ENCODE assay signal across 10 cellular contexts in genomic region chr9:127121628-127122175, GRCh38. TPM values are rescaled to one million over a fixed set of nuclear protein-coding genes. Genes with fewer than 3 reads are reported as not detected.
DNase-seq lines count a peak whose midpoint lies in the region; TF ChIP-seq lines count a peak whose summit lies in the region.
"Had no signal": no experiment of that assay in that cellular context is flagged by ENCODE, and none has a peak within 500 bp of the region (broad histone marks: within the 10 kb centered on the region; RNA-seq: fewer than 3 reads in every experiment).

No MANE protein-coding gene starts in this region.

- H3K4me1 ChIP-seq in adipocyte (ENCODE audit: control insufficient read depth, insufficient read depth, low read length) (peaks cover 50% of the 10 kb centered on the region), right atrium auricular region (peaks cover 0 to 68% of the 10 kb centered on the region in 2 donors)

- H3K36me3 ChIP-seq in adipocyte (ENCODE audit: control insufficient read depth, insufficient read depth, low read length, severe bottlenecking) (peaks cover 18% of the 10 kb centered on the region), right atrium auricular region (peaks cover 6% of the 10 kb centered on the region)

- TF ChIP-seq CTCF in right atrium auricular region (IDR thresholded peaks at IDR 0.05) (no peak), retinal pigment epithelial cell (conservative IDR thresholded peaks at IDR 0.05; ENCODE audit: low read depth, low read length) (no peak)

- peaks cover 7% of the 10 kb centered on the region for H3K4me1 Mint-ChIP-seq in activated T-helper 1 cell treated with anti-CD3 and anti-CD28 coated beads, Interleukin-12 subunit alpha, Interleukin-12 subunit beta, Interleukin-2, Interleukin-4 antibody, amounts not matched to agents 30 ng/mL and 10 ng/mL and 1 ng/mL, durations not matched to agents 14 hours and 24 hours and 36 hours (ENCODE audit: low read depth)

- H3K27ac ChIP-seq in right atrium auricular region: peak overlapping the region; percentile 95 to 96

- H3K27ac Mint-ChIP-seq in activated T-helper 1 cell treated with anti-CD3 and anti-CD28 coated beads, Interleukin-12 subunit alpha, Interleukin-12 subunit beta, Interleukin-2, Interleukin-4 antibody, amounts not matched to agents 30 ng/mL and 10 ng/mL and 1 ng/mL, durations not matched to agents 14 hours and 24 hours and 36 hours: no peak overlapping the region

- DNase-seq in Daoy (ENCODE audit: low read depth) (peak; percentile 53), adipocyte (ENCODE audit: low read depth) (peak; percentile 61), right atrium auricular region (ENCODE audit: low spot score) (no peak), retinal pigment epithelial cell (ENCODE audit: low read depth) (no peak), NCI-H1930 (lab: John Stamatoyannopoulos, UW) (no peak), GDM1 (lab: John Stamatoyannopoulos, UW) (no peak)
- DNase-seq in activated T-helper 1 cell treated with anti-CD3 and anti-CD28 coated beads, Interleukin-12 subunit alpha, Interleukin-12 subunit beta, Interleukin-2, Interleukin-4 antibody, amounts not matched to agents 30 ng/mL and 10 ng/mL and 1 ng/mL, durations not matched to agents 14 hours and 24 hours and 36 hours (ENCODE audit: low spot score): no peak
- no peak for DNase-seq in stimulated activated naive CD4-positive, alpha-beta T cell treated with Interleukin-2 at 50 U/mL for 16 hours (lab: John Stamatoyannopoulos, UW)
- DNase-seq: SIG-M5; stimulated activated CD4-positive, alpha-beta T cell treated with anti-CD3 and anti-CD28 coated beads, Interleukin-12 subunit alpha, Interleukin-12 subunit beta, amount 100 ng/mL, for 4 hours had no signal

- H3K9ac ChIP-seq in adipocyte (ENCODE audit: low read length): peak overlapping the region; percentile 98

- no peak overlapping the region for H3K4me3 Mint-ChIP-seq in activated T-helper 1 cell treated with anti-CD3 and anti-CD28 coated beads, Interleukin-12 subunit alpha, Interleukin-12 subunit beta, Interleukin-2, Interleukin-4 antibody, amounts not matched to agents 30 ng/mL and 10 ng/mL and 1 ng/mL, durations not matched to agents 14 hours and 24 hours and 36 hours

- no peaks in the 10 kb centered on the region for H3K9me3 ChIP-seq in adipocyte (ENCODE audit: control insufficient read depth, low read length)
- H3K9me3 ChIP-seq in right atrium auricular region: no peaks in the 10 kb centered on the region

- no peaks in the 10 kb centered on the region for H3K9me3 Mint-ChIP-seq in activated T-helper 1 cell treated with anti-CD3 and anti-CD28 coated beads, Interleukin-12 subunit alpha, Interleukin-12 subunit beta, Interleukin-2, Interleukin-4 antibody, amounts not matched to agents 30 ng/mL and 10 ng/mL and 1 ng/mL, durations not matched to agents 14 hours and 24 hours and 36 hours

- no peaks in the 10 kb centered on the region for H3K36me3 Mint-ChIP-seq in activated T-helper 1 cell treated with anti-CD3 and anti-CD28 coated beads, Interleukin-12 subunit alpha, Interleukin-12 subunit beta, Interleukin-2, Interleukin-4 antibody, amounts not matched to agents 30 ng/mL and 10 ng/mL and 1 ng/mL, durations not matched to agents 14 hours and 24 hours and 36 hours (ENCODE audit: low read depth)

- intact Hi-C loops in activated T-helper 1 cell treated with anti-CD3 and anti-CD28 coated beads, Interleukin-12 subunit alpha, Interleukin-12 subunit beta, Interleukin-2, Interleukin-4 antibody, amounts not matched to agents 30 ng/mL and 10 ng/mL and 1 ng/mL, durations not matched to agents 14 hours and 24 hours and 36 hours (cut with micrococcal nuclease): no loop called here

- H3K27me3 ChIP-seq in adipocyte (replicated peaks; ENCODE audit: control insufficient read depth, insufficient read depth, low read length) (no peaks in the 10 kb centered on the region), right atrium auricular region (no peaks in the 10 kb centered on the region)

- H3K4me3 ChIP-seq in adipocyte (ENCODE audit: low read length) (peak overlapping the region; percentile 96), right atrium auricular region (peak overlapping the region; percentile 60 to 73), retinal pigment epithelial cell (ENCODE audit: low read length) (peak overlapping the region; percentile 76)

- peaks cover 61% of the 10 kb centered on the region for H3K27me3 Mint-ChIP-seq in activated T-helper 1 cell treated with anti-CD3 and anti-CD28 coated beads, Interleukin-12 subunit alpha, Interleukin-12 subunit beta, Interleukin-2, Interleukin-4 antibody, amounts not matched to agents 30 ng/mL and 10 ng/mL and 1 ng/mL, durations not matched to agents 14 hours and 24 hours and 36 hours (ENCODE audit: insufficient read depth)

RNA-seq across cellular contexts. Expression of gene ANGPTL2, which starts 0.7 kb away (rescaled TPM):
- total RNA-seq in Daoy (2014; rRNA removed; shearing (Covaris generic)): 12.4 and 18.6 TPM in 2 replicates
- 10 to 100 TPM; 42.8 to 55.8 TPM for total RNA-seq in right atrium auricular region
- total RNA-seq in activated T-helper 1 cell treated with anti-CD3 and anti-CD28 coated beads, Interleukin-12 subunit alpha, Interleukin-12 subunit beta, Interleukin-2, Interleukin-4 antibody, amounts not matched to agents 30 ng/mL and 10 ng/mL and 1 ng/mL, durations not matched to agents 14 hours and 24 hours and 36 hours: not detected in 2 replicates

Comparison
In these comparisons a context has a peak if more than half of its experiments do, and no peak if none do; other contexts are left out.
1. DNase-seq: peak in Daoy (single experiment) and adipocyte (single experiment); none in right atrium auricular region (single experiment), retinal pigment epithelial cell (single experiment), NCI-H1930 (0 of 2), activated T-helper 1 cell treated with anti-CD3 and anti-CD28 coated beads, Interleukin-12 subunit alpha, Interleukin-12 subunit beta, Interleukin-2, Interleukin-4 antibody, amounts not matched to agents 30 ng/mL and 10 ng/mL and 1 ng/mL, durations not matched to agents 14 hours and 24 hours and 36 hours (single experiment), stimulated activated naive CD4-positive, alpha-beta T cell treated with Interleukin-2 at 50 U/mL for 16 hours (single experiment) and GDM1 (single experiment).
2. RNA of gene ANGPTL2, which starts 0.7 kb away (total RNA-seq): 42.8 to 55.8 TPM in right atrium auricular region and 12.4 to 18.6 TPM in Daoy; not detected in activated T-helper 1 cell treated with anti-CD3 and anti-CD28 coated beads, Interleukin-12 subunit alpha, Interleukin-12 subunit beta, Interleukin-2, Interleukin-4 antibody, amounts not matched to agents 30 ng/mL and 10 ng/mL and 1 ng/mL, durations not matched to agents 14 hours and 24 hours and 36 hours; every median in the first group is over 10 times any median in the second.
3. Peak in every context shown above with its lines, with median percentiles within 50 percentile points of each other: H3K4me3 ChIP-seq.